In the genomic region with DNA sequence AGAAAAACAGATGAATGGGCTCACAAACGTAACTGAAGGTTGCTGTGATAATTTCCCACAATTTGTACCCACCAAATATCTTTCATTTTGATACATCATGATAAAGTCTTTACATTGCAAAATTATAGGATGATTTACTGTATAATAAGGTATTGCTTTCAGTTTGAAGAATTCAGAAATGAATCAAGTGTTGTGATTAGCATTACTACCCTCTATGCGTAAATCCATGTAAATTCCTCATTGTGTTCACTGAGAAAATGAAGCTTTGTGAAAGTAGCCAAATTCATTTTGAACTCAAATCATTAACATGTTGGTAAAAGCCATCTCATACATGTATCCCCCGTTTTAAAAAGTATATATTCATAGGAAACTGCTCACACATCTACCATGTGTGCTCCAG, we compare ENCODE assay signal across 27 cellular contexts.
DNase-seq lines count a peak whose midpoint lies in the region; ATAC-seq and TF ChIP-seq lines count a peak whose summit lies in the region.
"Had no signal": no experiment of that assay in that cellular context is flagged by ENCODE, and none has a peak within 500 bp of the region (broad histone marks: within the 10 kb centered on the region; RNA-seq: fewer than 3 reads in every experiment).

No MANE protein-coding gene starts in this region.

- peaks cover 17% of the 10 kb centered on the region for H3K36me3 Mint-ChIP-seq in activated naive CD4-positive, alpha-beta T cell treated with anti-CD3 and anti-CD28 coated beads, Interleukin-2, amount 50 U/mL, for 24 hours
- no peaks in the 10 kb centered on the region for H3K36me3 Mint-ChIP-seq in T-helper 17 cell (ENCODE audit: low read depth)
- peaks cover 11 to 23% of the 10 kb centered on the region in 2 donors for H3K36me3 Mint-ChIP-seq in stimulated activated naive B cell treated with anti-CD40 and anti-IgM and Interleukin-4, amounts not matched to agents 10 μg/mL and 1 μg/mL and 100 μg/mL, for 72 hours
- H3K36me3 Mint-ChIP-seq: WTC11 had no signal

- H3K9me3 ChIP-seq in T-helper 17 cell (ENCODE audit: control insufficient read depth, low read length, poor library complexity, severe bottlenecking) (no peaks in the 10 kb centered on the region), testis (no peaks in the 10 kb centered on the region)
- H3K9me3 ChIP-seq in effector memory CD4-positive, alpha-beta T cell (ENCODE audit: control insufficient read depth, low read length): no peaks in the 10 kb centered on the region
- H3K9me3 ChIP-seq: ascending aorta, lower lobe of right lung, mucosa of descending colon, right lobe of liver, stomach, tibial nerve had no signal

- no peak for DNase-seq in activated naive CD4-positive, alpha-beta T cell (lab: John Stamatoyannopoulos, UW)
- DNase-seq in T-helper 17 cell (no peak), testis (no peak), kidney glomerular epithelial cell (lab: John Stamatoyannopoulos, UW) (no peak)
- no peak for DNase-seq in effector memory CD4-positive, alpha-beta T cell
- DNase-seq in stimulated activated naive B cell treated with anti-CD40 and anti-IgM and Interleukin-4, amounts not matched to agents 10 μg/mL and 1 μg/mL and 100 μg/mL, for 72 hours: no peak
- DNase-seq: DMS 273 treated with DMSO at 0.1 percent for 48 hours; GOT3; islet precursor cell; lower lobe of right lung; mucosa of descending colon; NCI-H1105; NCI-H2029 treated with DMSO at 0.1 percent for 48 hours; NCI-H2227 treated with DMSO at 0.1 percent for 48 hours; NCI-H748 treated with DMSO at 0.1 percent for 48 hours; right lobe of liver; RPMI8226; stimulated activated CD4-positive, alpha-beta T cell treated with anti-CD3 and anti-CD28 coated beads, Interleukin-4, amount 100 ng/mL, for 4 hours; stomach; T1000 had no signal

- 85 to 89% methylated on average over 3 of the region's 3 CpGs for WGBS in testis, 2 donors

- H3K9me3 Mint-ChIP-seq in activated naive CD4-positive, alpha-beta T cell treated with anti-CD3 and anti-CD28 coated beads, Interleukin-2, amount 50 U/mL, for 24 hours: peaks cover 7% of the 10 kb centered on the region
- peaks cover 4 to 6% of the 10 kb centered on the region in 2 donors for H3K9me3 Mint-ChIP-seq in stimulated activated naive B cell treated with anti-CD40 and anti-IgM and Interleukin-4, amounts not matched to agents 10 μg/mL and 1 μg/mL and 100 μg/mL, for 72 hours
- H3K9me3 Mint-ChIP-seq: WTC11 had no signal

- no peak for TF ChIP-seq CTCF in testis (IDR thresholded peaks at IDR 0.05)

- peaks cover 15% of the 10 kb centered on the region for H3K4me1 ChIP-seq in effector memory CD4-positive, alpha-beta T cell (ENCODE audit: control insufficient read depth, insufficient read depth, low read length, poor library complexity, severe bottlenecking)
- H3K4me1 ChIP-seq in testis: no peaks in the 10 kb centered on the region
- H3K4me1 ChIP-seq: ascending aorta, lower lobe of right lung, right lobe of liver, stomach, tibial nerve had no signal

- H3K4me3 Mint-ChIP-seq in activated naive CD4-positive, alpha-beta T cell treated with anti-CD3 and anti-CD28 coated beads, Interleukin-2, amount 50 U/mL, for 24 hours: peak overlapping the region; percentile 69
- peak overlapping the region; percentile 96 for H3K4me3 Mint-ChIP-seq in T-helper 17 cell
- no peak overlapping the region for H3K4me3 Mint-ChIP-seq in stimulated activated naive B cell treated with anti-CD40 and anti-IgM and Interleukin-4, amounts not matched to agents 10 μg/mL and 1 μg/mL and 100 μg/mL, for 72 hours
- H3K4me3 Mint-ChIP-seq: WTC11 had no signal

- peaks cover 91% of the 10 kb centered on the region for H3K4me1 Mint-ChIP-seq in activated naive CD4-positive, alpha-beta T cell treated with anti-CD3 and anti-CD28 coated beads, Interleukin-2, amount 50 U/mL, for 24 hours
- H3K4me1 Mint-ChIP-seq in T-helper 17 cell: peaks cover 34% of the 10 kb centered on the region
- H3K4me1 Mint-ChIP-seq in stimulated activated naive B cell treated with anti-CD40 and anti-IgM and Interleukin-4, amounts not matched to agents 10 μg/mL and 1 μg/mL and 100 μg/mL, for 72 hours: peaks cover 10 to 39% of the 10 kb centered on the region in 2 donors
- H3K4me1 Mint-ChIP-seq: WTC11 had no signal

- H3K27me3 ChIP-seq in effector memory CD4-positive, alpha-beta T cell (replicated peaks; ENCODE audit: control insufficient read depth, insufficient read depth, low read length, poor library complexity, severe bottlenecking): no peaks in the 10 kb centered on the region
- H3K27me3 ChIP-seq in testis: no peaks in the 10 kb centered on the region
- H3K27me3 ChIP-seq: ascending aorta, right lobe of liver, stomach, tibial nerve had no signal

- ATAC-seq in T-helper 17 cell (no peak), HG03342 (IDR thresholded peaks at IDR 0.05; ENCODE audit: unreplicated experiment) (no peak)
- ATAC-seq in stimulated activated naive B cell treated with anti-CD40 and anti-IgM and Interleukin-4, amounts not matched to agents 10 μg/mL and 1 μg/mL and 100 μg/mL, for 72 hours (replicated peaks): no peak
- ATAC-seq: lower lobe of right lung, mucosa of descending colon, right lobe of liver, WTC11 had no signal

- H3K36me3 ChIP-seq in effector memory CD4-positive, alpha-beta T cell (ENCODE audit: control insufficient read depth, insufficient read depth, low read length): peaks cover 3% of the 10 kb centered on the region
- no peaks in the 10 kb centered on the region for H3K36me3 ChIP-seq in testis (ENCODE audit: low read depth, missing control alignments)

- TF ChIP-seq POLR2A in testis (IDR thresholded peaks at IDR 0.05): no peak

- intact Hi-C loops in testis (cut with DNase I; ENCODE audit: low total_unique reads): no loop called here

- H3K27me3 Mint-ChIP-seq in activated naive CD4-positive, alpha-beta T cell treated with anti-CD3 and anti-CD28 coated beads, Interleukin-2, amount 50 U/mL, for 24 hours: no peaks in the 10 kb centered on the region
- H3K27me3 Mint-ChIP-seq in T-helper 17 cell: no peaks in the 10 kb centered on the region
- no peaks in the 10 kb centered on the region for H3K27me3 Mint-ChIP-seq in stimulated activated naive B cell treated with anti-CD40 and anti-IgM and Interleukin-4, amounts not matched to agents 10 μg/mL and 1 μg/mL and 100 μg/mL, for 72 hours

- no peak overlapping the region for H3K4me3 ChIP-seq in effector memory CD4-positive, alpha-beta T cell (ENCODE audit: insufficient read depth, low read depth, low read length, poor library complexity, severe bottlenecking)
- H3K4me3 ChIP-seq in testis: no peak overlapping the region
- H3K4me3 ChIP-seq: ascending aorta, lower lobe of right lung, mucosa of descending colon, right lobe of liver, SK-N-MC, stomach, tibial nerve had no signal

- peak overlapping the region; percentile 72 for H3K27ac ChIP-seq in effector memory CD4-positive, alpha-beta T cell (ENCODE audit: insufficient read depth, low read length, poor library complexity, severe bottlenecking)
- H3K27ac ChIP-seq in testis: no peak overlapping the region
- H3K27ac ChIP-seq: C4-2B, lower lobe of right lung, right lobe of liver, SK-N-MC, tibial nerve had no signal

- peak overlapping the region; percentile 79 for H3K27ac Mint-ChIP-seq in activated naive CD4-positive, alpha-beta T cell treated with anti-CD3 and anti-CD28 coated beads, Interleukin-2, amount 50 U/mL, for 24 hours
- peak overlapping the region; percentile 98 for H3K27ac Mint-ChIP-seq in T-helper 17 cell
- peak overlapping the region; percentile 5 for H3K27ac Mint-ChIP-seq in stimulated activated naive B cell treated with anti-CD40 and anti-IgM and Interleukin-4, amounts not matched to agents 10 μg/mL and 1 μg/mL and 100 μg/mL, for 72 hours
- H3K27ac Mint-ChIP-seq: WTC11 had no signal

Comparison
In these comparisons a context has a peak if more than half of its experiments do, and no peak if none do; other contexts are left out.
1. H3K27ac Mint-ChIP-seq: peak in every context shown above with its lines; median percentile 98 in T-helper 17 cell; 79 in activated naive CD4-positive, alpha-beta T cell treated with anti-CD3 and anti-CD28 coated beads, Interleukin-2, amount 50 U/mL, for 24 hours; 5 in stimulated activated naive B cell treated with anti-CD40 and anti-IgM and Interleukin-4, amounts not matched to agents 10 μg/mL and 1 μg/mL and 100 μg/mL, for 72 hours.
2. H3K4me3 Mint-ChIP-seq: peak in activated naive CD4-positive, alpha-beta T cell treated with anti-CD3 and anti-CD28 coated beads, Interleukin-2, amount 50 U/mL, for 24 hours (single experiment) and T-helper 17 cell (single experiment); none in stimulated activated naive B cell treated with anti-CD40 and anti-IgM and Interleukin-4, amounts not matched to agents 10 μg/mL and 1 μg/mL and 100 μg/mL, for 72 hours (0 of 2).